In genomic region chr10:63976538-63976937, GRCh38 we compare ENCODE assay signal across 8 cellular contexts.
DNase-seq lines count a peak whose midpoint lies in the region; ATAC-seq and TF ChIP-seq lines count a peak whose summit lies in the region.

No MANE protein-coding gene starts in this region.

- H3K36me3 Mint-ChIP-seq in H9 (ENCODE audit: insufficient read depth in 1 of 3, low read depth in 3 of 3) = no peaks in the 10 kb centered on the region; a peak in 1 of 7 replicates
- no peaks in the 10 kb centered on the region for H3K36me3 Mint-ChIP-seq in activated CD8-positive, alpha-beta T cell treated with anti-CD3 and anti-CD28 coated beads for 36 hours (ENCODE audit: low read depth)

- no peak overlapping the region for H3K27ac Mint-ChIP-seq in H9
- no peak overlapping the region for H3K27ac Mint-ChIP-seq in activated CD8-positive, alpha-beta T cell treated with anti-CD3 and anti-CD28 coated beads for 36 hours

- TF ChIP-seq POLR2A in esophagus squamous epithelium (IDR thresholded peaks at IDR 0.05) = no peak

- H3K4me3 Mint-ChIP-seq in H9 = no peak overlapping the region
- no peak overlapping the region for H3K4me3 Mint-ChIP-seq in activated CD8-positive, alpha-beta T cell treated with anti-CD3 and anti-CD28 coated beads for 36 hours

- no peak overlapping the region for H4K5ac ChIP-seq in H9 (ENCODE audit: insufficient read length, low read depth, low read length)

- H2BK15ac ChIP-seq in H9 (ENCODE audit: low read depth, low read length) = no peak overlapping the region

- H3K27ac ChIP-seq in H9 (ENCODE audit: insufficient read length, low read depth, low read length) = no peak overlapping the region
- no peak overlapping the region for H3K27ac ChIP-seq in Karpas-422 (ENCODE audit: low read length)
- no peak overlapping the region for H3K27ac ChIP-seq in esophagus squamous epithelium

- CTCF ChIA-PET in activated CD8-positive, alpha-beta T cell treated with anti-CD3 and anti-CD28 coated beads for 36 hours (lab: Charles Lee) = interaction anchor here (1.2 to 5.0 kb wide), 15 partner anchors 12 to 110 kb away, joined by 3 to 77 read pairs (median 5); no protein-coding TSS in a partner anchor

- no peaks in the 10 kb centered on the region for H3K27me3 ChIP-seq in H9 (ENCODE audit: insufficient read depth, low read length)
- H3K27me3 ChIP-seq in Karpas-422 (ENCODE audit: low read length) = no peaks in the 10 kb centered on the region
- no peaks in the 10 kb centered on the region for H3K27me3 ChIP-seq in esophagus squamous epithelium

- no peak overlapping the region for H2BK12ac ChIP-seq in H9 (ENCODE audit: insufficient read length, low read depth, low read length)

- ATAC-seq in activated CD8-positive, alpha-beta T cell treated with anti-CD3 and anti-CD28 coated beads for 36 hours = peak; percentile 90
- ATAC-seq in left cardiac atrium = peak; percentile 67 to 82

- H3K79me2 ChIP-seq in H9 (ENCODE audit: insufficient read depth, low read length) (no peaks in the 10 kb centered on the region), Karpas-422 (ENCODE audit: low read length) (no peaks in the 10 kb centered on the region)

- no CpG with 5 or more reads among the region's 5 CpGs for WGBS in H9 (ENCODE audit: extremely low coverage, insufficient read length, low lambda C conversion rate)
- WGBS in esophagus squamous epithelium, 2 donors = 43 to 45% methylated on average over 5 of the region's 5 CpGs

- TF ChIP-seq CTCF in GM12864 (IDR thresholded peaks at IDR 0.05; ENCODE audit: low read depth, low read length, missing control alignments) (peak; percentile 83), H9 (conservative IDR thresholded peaks at IDR 0.05) (peak; percentile 75), esophagus squamous epithelium (IDR thresholded peaks at IDR 0.05) (peak in 3 of 6 experiments; percentile 25 to 33 (median 25))
- TF ChIP-seq CTCF in activated CD8-positive, alpha-beta T cell treated with anti-CD3 and anti-CD28 coated beads for 36 hours (IDR thresholded peaks at IDR 0.05) = peak; percentile 42

- no peak overlapping the region for H3K23ac ChIP-seq in H9 (ENCODE audit: insufficient read length, low read depth, low read length)

- no peak overlapping the region for H2AK5ac ChIP-seq in H9 (ENCODE audit: insufficient read length, low read length)

- no peaks in the 10 kb centered on the region for H3K9me3 ChIP-seq in H9 (ENCODE audit: control insufficient read depth, low read depth, low read length)
- H3K9me3 ChIP-seq in Karpas-422 (ENCODE audit: low read length) = no peaks in the 10 kb centered on the region
- no peaks in the 10 kb centered on the region for H3K9me3 ChIP-seq in esophagus squamous epithelium

- H3K4me1 Mint-ChIP-seq in H9 = peaks cover 4% of the 10 kb centered on the region in 2 experiments
- H3K4me1 Mint-ChIP-seq in activated CD8-positive, alpha-beta T cell treated with anti-CD3 and anti-CD28 coated beads for 36 hours (ENCODE audit: low read depth) = no peaks in the 10 kb centered on the region

- H2BK120ac ChIP-seq in H9 (ENCODE audit: low read depth, low read length, poor library complexity, severe bottlenecking) = no peak overlapping the region

- no peak overlapping the region for H4K8ac ChIP-seq in H9 (replicated peaks; ENCODE audit: insufficient read length, low read depth, low read length)

- no peaks in the 10 kb centered on the region for H3K36me3 ChIP-seq in Karpas-422 (ENCODE audit: insufficient read depth, low read length)
- H3K36me3 ChIP-seq in esophagus squamous epithelium = no peaks in the 10 kb centered on the region

- no peak overlapping the region for H3T11ph ChIP-seq in H9 (ENCODE audit: low read length)

- no peaks in the 10 kb centered on the region for H3K23me2 ChIP-seq in H9 (ENCODE audit: insufficient read length, low read depth, low read length, poor library complexity, severe bottlenecking)

- DNase-seq in ACHN (peak; percentile 50), GM12864 (ENCODE audit: low read depth) (peak; percentile 24), H9 (peak; percentile 71), Karpas-422 (peak; percentile 82), left cardiac atrium (peak; percentile 25), esophagus squamous epithelium (lab: John Stamatoyannopoulos, UW) (no peak)
- DNase-seq in activated CD8-positive, alpha-beta T cell treated with anti-CD3 and anti-CD28 coated beads for 36 hours = peak; percentile 69
- peak; percentile 65 for DNase-seq in stimulated activated CD4-positive, alpha-beta T cell treated with anti-CD3 and anti-CD28 coated beads, Interleukin-15, amount 100 ng/mL, for 24 hours

- intact Hi-C loops in activated CD8-positive, alpha-beta T cell treated with anti-CD3 and anti-CD28 coated beads for 36 hours (cut with micrococcal nuclease) = loop anchor here (2.0 kb wide), 1 partner anchor 110 kb away; no protein-coding TSS in a partner anchor
- intact Hi-C loops in left cardiac atrium (cut with DNase I) (loop anchor here (5.0 to 10.0 kb wide), 2 partner anchors 102 to 109 kb away; no protein-coding TSS in a partner anchor), esophagus squamous epithelium (cut with DNase I) (no loop called here)

- H3K14ac ChIP-seq in H9 (ENCODE audit: insufficient read depth, low read length) = no peak overlapping the region

- H3K9me2 ChIP-seq in Karpas-422 (replicated peaks; ENCODE audit: insufficient read depth, low read length) = no peaks in the 10 kb centered on the region

- in situ Hi-C loops in ACHN (cut with HindIII; ENCODE audit: low pct_ligation_motif_present, low pct_unique_long_range_greater_than_20kb, low sequenced_read_pairs) = no loop called here

- no peaks in the 10 kb centered on the region for H4K20me1 ChIP-seq in H9 (ENCODE audit: control insufficient read depth, insufficient read depth, insufficient read length)
- no peaks in the 10 kb centered on the region for H4K20me1 ChIP-seq in Karpas-422 (ENCODE audit: insufficient read depth, low read depth, low read length)

- POLR2A ChIA-PET in activated CD8-positive, alpha-beta T cell treated with anti-CD3 and anti-CD28 coated beads for 36 hours (lab: Charles Lee) = no interaction called here

- H3K4me2 ChIP-seq in H9 (ENCODE audit: insufficient read depth, insufficient read length, low read length) = no peak overlapping the region
- H3K4me2 ChIP-seq in Karpas-422 (ENCODE audit: low read depth, low read length, poor library complexity, severe bottlenecking) = no peak overlapping the region

- no peak overlapping the region for H3K18ac ChIP-seq in H9 (ENCODE audit: insufficient read length, low read depth, low read length)

- H4K91ac ChIP-seq in H9 (ENCODE audit: insufficient read length, low read depth, low read length) = no peak overlapping the region

- H3K9me3 Mint-ChIP-seq in H9 = peaks cover 0 to 2% of the 10 kb centered on the region in 2 experiments; a peak in 2 of 5 replicates
- no peaks in the 10 kb centered on the region for H3K9me3 Mint-ChIP-seq in activated CD8-positive, alpha-beta T cell treated with anti-CD3 and anti-CD28 coated beads for 36 hours

- H3K27me3 Mint-ChIP-seq in H9 (ENCODE audit: low read depth) = no peaks in the 10 kb centered on the region; the same call in 1 of the 2 replicates
- no peaks in the 10 kb centered on the region for H3K27me3 Mint-ChIP-seq in activated CD8-positive, alpha-beta T cell treated with anti-CD3 and anti-CD28 coated beads for 36 hours

- H3K4ac ChIP-seq in H9 (ENCODE audit: low read depth, low read length) = no peak overlapping the region

- no peak overlapping the region for H2BK5ac ChIP-seq in H9 (ENCODE audit: insufficient read length, low read length)

- H2AFZ ChIP-seq in H9 (ENCODE audit: low read length) = no peak overlapping the region
- H2AFZ ChIP-seq in Karpas-422 (ENCODE audit: low read length) = no peak overlapping the region

- H2BK20ac ChIP-seq in H9 (ENCODE audit: low read depth, low read length, poor library complexity, severe bottlenecking) = no peak overlapping the region

- H3K4me1 ChIP-seq in H9 (ENCODE audit: insufficient read depth, low read length) (no peaks in the 10 kb centered on the region), Karpas-422 (ENCODE audit: low read length) (peaks cover 9% of the 10 kb centered on the region), esophagus squamous epithelium (no peaks in the 10 kb centered on the region)

- H3K56ac ChIP-seq in H9 (ENCODE audit: insufficient read length, low read depth, low read length) = no peak overlapping the region

- no peaks in the 10 kb centered on the region for H3K79me1 ChIP-seq in H9 (ENCODE audit: insufficient read depth, low read depth, low read length, poor library complexity, severe bottlenecking)

- no peak overlapping the region for H3K4me3 ChIP-seq in GM12864 (ENCODE audit: low read depth, low read length)
- H3K4me3 ChIP-seq in Karpas-422 (ENCODE audit: low read length) = no peak overlapping the region
- H3K4me3 ChIP-seq in esophagus squamous epithelium = no peak overlapping the region

- no peak overlapping the region for H3K9ac ChIP-seq in H9 (ENCODE audit: extremely low read depth, insufficient read length, low read length)
- no peak overlapping the region for H3K9ac ChIP-seq in Karpas-422 (ENCODE audit: low read length)
